ENCODE assay signal across 14 cellular contexts in genomic region chr13:38981096-38981495, GRCh38. TPM values are rescaled to one million over a fixed set of nuclear protein-coding genes. Genes with fewer than 3 reads are reported as not detected.
"Had no signal": no experiment of that assay in that cellular context is flagged by ENCODE, and none has a peak within 500 bp of the region (broad histone marks: within the 10 kb centered on the region; RNA-seq: fewer than 3 reads in every experiment).

No MANE protein-coding gene starts in this region.

- H3K27me3 ChIP-seq: breast epithelium, esophagus squamous epithelium had no signal

- H3K9me3 ChIP-seq: esophagus squamous epithelium had no signal

- DNase-seq: activated CD4-positive, alpha-beta memory T cell treated with anti-CD3 and anti-CD28 coated beads, Interleukin-2, amount 10 ng/mL, durations not matched to agents 7 days and 5 days; activated CD4-positive, alpha-beta T cell treated with anti-CD3 and anti-CD28 coated beads for 1 hour; activated gamma-delta T cell; activated naive CD8-positive, alpha-beta T cell treated with anti-CD3 and anti-CD28 coated beads for 36 hours; activated T-cell treated with anti-CD3 and anti-CD28 coated beads, Interleukin-2, amount 50 U/mL, for 48 hours; esophagus squamous epithelium; foreskin fibroblast had no signal

- H3K27ac ChIP-seq: breast epithelium, esophagus squamous epithelium, parathyroid adenoma had no signal

- H3K9ac ChIP-seq: parathyroid adenoma had no signal

- H2AFZ ChIP-seq: parathyroid adenoma had no signal

- H3K36me3 ChIP-seq: breast epithelium, esophagus squamous epithelium had no signal

- H3K4me3 ChIP-seq: breast epithelium, esophagus squamous epithelium had no signal

- H3K4me1 ChIP-seq: breast epithelium, esophagus squamous epithelium, parathyroid adenoma had no signal

RNA-seq across cellular contexts. Expression of gene STOML3, which starts 9.5 kb away (rescaled TPM):
- total RNA-seq: activated CD4-positive, alpha-beta memory T cell treated with anti-CD3 and anti-CD28 coated beads, Interleukin-2, amount 10 ng/mL, durations not matched to agents 7 days and 5 days; activated naive CD8-positive, alpha-beta T cell treated with anti-CD3 and anti-CD28 coated beads for 36 hours; breast epithelium; chondrocyte; dermis microvascular lymphatic vessel endothelial cell; esophagus squamous epithelium; left lobe of liver; neural crest cell; renal cortical epithelial cell had no signal
